ENCODE assay signal across 18 cellular contexts in the genomic region with DNA sequence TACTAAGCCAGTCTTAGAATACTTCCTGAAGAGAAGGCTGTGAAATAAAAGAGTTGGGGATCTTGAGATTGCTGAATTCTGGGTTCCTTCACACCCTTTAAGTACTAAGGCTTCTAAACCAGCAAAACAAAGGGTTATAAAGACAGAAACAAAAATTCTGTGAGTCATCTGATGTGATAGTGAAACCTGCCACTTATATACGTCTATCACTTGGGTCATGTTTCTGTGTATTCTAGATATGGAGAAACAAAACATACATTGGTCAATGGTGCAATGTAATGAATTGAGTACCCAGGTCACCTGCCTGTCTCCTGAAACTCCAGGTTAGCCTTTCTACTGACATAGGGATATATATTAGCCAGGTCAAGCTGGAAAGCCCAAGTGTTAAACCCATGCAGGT.
"Had no signal": no experiment of that assay in that cellular context is flagged by ENCODE, and none has a peak within 500 bp of the region (broad histone marks: within the 10 kb centered on the region; RNA-seq: fewer than 3 reads in every experiment).

No MANE protein-coding gene starts in this region.

- DNase-seq: dorsolateral prefrontal cortex; effector CD8-positive, alpha-beta T cell; foreskin melanocyte; head of caudate nucleus; hippocampal formation; naive thymus-derived CD4-positive, alpha-beta T cell; nephron progenitor cell; sigmoid colon; stimulated activated CD4-positive, alpha-beta T cell treated with anti-CD3 and anti-CD28 coated beads, Interleukin-2, amount 100 ng/mL, for 24 hours; stimulated activated CD4-positive, alpha-beta T cell treated with anti-CD3 and anti-CD28 coated beads, Interleukin-4, amount 100 ng/mL, for 4 hours; stimulated activated naive B cell treated with anti-CD40 and anti-IgM and Interleukin-4, amounts not matched to agents 10 μg/mL and 1 μg/mL and 100 μg/mL, for 72 hours; stimulated activated naive CD8-positive, alpha-beta T cell treated with anti-CD3 and anti-CD28 coated beads, Interleukin-15, amount 100 ng/mL, for 72 hours; testis; upper lobe of right lung had no signal

- H3K27me3 ChIP-seq: dorsolateral prefrontal cortex, right atrium auricular region, sigmoid colon, testis, tibial nerve, upper lobe of right lung, vagina had no signal

- H3K27ac ChIP-seq: dorsolateral prefrontal cortex, right atrium auricular region, sigmoid colon, skin epidermis, testis, tibial nerve, upper lobe of right lung, vagina had no signal

- H3K9me3 ChIP-seq: right atrium auricular region, sigmoid colon, testis, tibial nerve, upper lobe of right lung, vagina had no signal

- H3K36me3 ChIP-seq: right atrium auricular region, sigmoid colon, tibial nerve, upper lobe of right lung, vagina had no signal

- ATAC-seq: naive thymus-derived CD4-positive, alpha-beta T cell; stimulated activated naive B cell treated with anti-CD40 and anti-IgM and Interleukin-4, amounts not matched to agents 10 μg/mL and 1 μg/mL and 100 μg/mL, for 72 hours; stimulated activated naive CD8-positive, alpha-beta T cell treated with anti-CD3 and anti-CD28 coated beads, Interleukin-15, amount 100 ng/mL, for 72 hours; upper lobe of right lung had no signal

- H3K4me3 ChIP-seq: dorsolateral prefrontal cortex, right atrium auricular region, sigmoid colon, skin epidermis, testis, tibial nerve, upper lobe of right lung, vagina had no signal
